7 cellular contexts compared by ENCODE assay signal in genomic region chr20:29122784-29123183, GRCh38.
DNase-seq lines count a peak whose midpoint lies in the region; ATAC-seq, FAIRE-seq and TF ChIP-seq lines count a peak whose summit lies in the region.
"Not testable (repeated sequence)": the region's sequence is repeated elsewhere in the genome, so short reads cannot be mapped to it uniquely, and the experiment has no call there.

No MANE protein-coding gene starts in this region.

- not testable (repeated sequence) for FAIRE-seq in K562 (lab: Jason Lieb, UNC)

- not testable (repeated sequence) for H4K8ac ChIP-seq in trophoblast cell (ENCODE audit: low read depth, low read length)

- H3K23ac ChIP-seq in trophoblast cell (ENCODE audit: low read length): not testable (repeated sequence)

- H3K9ac ChIP-seq in K562 (ENCODE audit: insufficient read depth in 1 of 2, low read depth in 2 of 2, low read length in 2 of 2): not testable (repeated sequence)
- peak overlapping the region; percentile 6 for H3K9ac ChIP-seq in trophoblast cell (ENCODE audit: low read length)

- not testable (repeated sequence) for H4K91ac ChIP-seq in trophoblast cell (ENCODE audit: low read depth, low read length)

- not testable (repeated sequence) for H2AK5ac ChIP-seq in trophoblast cell (ENCODE audit: low read length)

- H3K36me3 ChIP-seq in K562 (ENCODE audit: control insufficient read depth, insufficient read depth, low read length) (peaks cover 14% of the 10 kb centered on the region; the same call in 1 of the 3 replicates), gastroesophageal sphincter (peaks cover 0 to 18% of the 10 kb centered on the region in 2 donors)
- H3K36me3 ChIP-seq in lower lobe of right lung; trophoblast cell (ENCODE audit: control insufficient read depth in 1 of 2, insufficient read depth in 2 of 2, low read length in 2 of 2); thoracic aorta; aorta (ENCODE audit: control insufficient read depth in 1 of 2, insufficient read depth in 2 of 2, low read length in 1 of 2): not testable (repeated sequence)

- not testable (repeated sequence) for H2BK12ac ChIP-seq in trophoblast cell (ENCODE audit: low read length)

- not testable (repeated sequence) for H2BK5ac ChIP-seq in trophoblast cell (ENCODE audit: low read depth, low read length, poor library complexity)

- not testable (repeated sequence) for H3K4me3 ChIP-seq in K562; gastroesophageal sphincter; lower lobe of right lung; trophoblast cell (ENCODE audit: low read depth, low read length); thoracic aorta; aorta (ENCODE audit: low read length in 2 of 2)

- H3K9me1 ChIP-seq in K562 (ENCODE audit: control insufficient read depth, insufficient read depth, low read length): not testable (repeated sequence)

- not testable (repeated sequence) for H3K4me1 ChIP-seq in K562 (replicated peaks in 1 of 2; ENCODE audit: control insufficient read depth in 2 of 2, insufficient read depth in 2 of 2, low read length in 2 of 2); gastroesophageal sphincter; lower lobe of right lung; trophoblast cell (ENCODE audit: control insufficient read depth in 1 of 2, insufficient read depth in 2 of 2, low read length in 2 of 2); thoracic aorta (ENCODE audit: control insufficient read depth in 1 of 2, low read depth in 2 of 2); aorta (ENCODE audit: control insufficient read depth in 1 of 2, insufficient read depth in 2 of 2, low read length in 2 of 2)

- CTCF ChIA-PET in K562 (lab: Yijun Ruan, JAX; ENCODE audit: low intra/inter-chr PET ratio): not testable (repeated sequence)

- H3K9me3 ChIP-seq in K562 (replicated peaks; ENCODE audit: control insufficient read depth, insufficient read depth, low read depth, low read length); gastroesophageal sphincter; lower lobe of right lung; thoracic aorta; aorta (ENCODE audit: control insufficient read depth, low read length): not testable (repeated sequence)
- H3K9me3 ChIP-seq in trophoblast cell (ENCODE audit: insufficient read depth, low read depth, low read length): peaks cover 21% of the 10 kb centered on the region

- ATAC-seq in K562 (peak; percentile 51; the same call in 2 of the 3 replicates), gastroesophageal sphincter (peak; percentile 48), lower lobe of right lung (peak; percentile 60 to 76), thoracic aorta (ENCODE audit: insufficient number of reproducible peaks, low FRiP score, low read depth) (peak; percentile 70), aorta (ENCODE audit: low FRiP score) (peak; percentile 79)

- TF ChIP-seq POLR2A in K562 (conservative IDR thresholded peaks at IDR 0.05); gastroesophageal sphincter (IDR thresholded peaks at IDR 0.05): not testable (repeated sequence)

- not testable (repeated sequence) for H3K18ac ChIP-seq in trophoblast cell (ENCODE audit: low read length)

- BruUV-seq in K562 (replicated peaks; lab: Mats Ljungman, UMichigan): TSS peak; percentile 22

- peak; percentile 8 for DNase-seq in AG20443 (ENCODE audit: low spot score)
- not testable (repeated sequence) for DNase-seq in K562 (ENCODE audit: extremely low read depth in 1 of 4, low spot score in 3 of 4); lower lobe of right lung; trophoblast cell; thoracic aorta (ENCODE audit: low spot score); aorta

- 33% methylated on average over 3 of the region's 3 CpGs for WGBS in K562 (ENCODE audit: insufficient coverage, low coverage, missing lambda C conversion rate)
- whole genome bisulfite sequencing in gastroesophageal sphincter (ENCODE audit: low coverage in 1 of 2), 2 donors: 44 to 46% methylated on average over 3 of the region's 3 CpGs
- no CpG with 5 or more reads among the region's 3 CpGs for WGBS in trophoblast cell (ENCODE audit: extremely low coverage, insufficient coverage, insufficient read length)
- 37 to 41% methylated on average over 3 of the region's 3 CpGs for WGBS in aorta, 2 donors

- not testable (repeated sequence) for H3K27me3 ChIP-seq in K562 (ENCODE audit: control insufficient read depth in 2 of 2, insufficient read depth in 2 of 2, low read length in 2 of 2); gastroesophageal sphincter; lower lobe of right lung (ENCODE audit: low read depth); trophoblast cell (ENCODE audit: insufficient read depth, low read length); thoracic aorta (replicated peaks; ENCODE audit: insufficient read depth); aorta (ENCODE audit: control insufficient read depth in 1 of 2, insufficient read depth in 2 of 2, low read length in 1 of 2)

- H3K27ac ChIP-seq in K562 (ENCODE audit: extremely low read depth, low read depth, low read length); gastroesophageal sphincter; lower lobe of right lung; trophoblast cell (ENCODE audit: low read depth, low read length); thoracic aorta; aorta (ENCODE audit: low read depth in 1 of 2, low read length in 2 of 2): not testable (repeated sequence)

- H3K14ac ChIP-seq in trophoblast cell (ENCODE audit: low read length): not testable (repeated sequence)

- TF ChIP-seq RAD21 in K562 (CRISPR knock-in tag; conservative IDR thresholded peaks at IDR 0.05 in 1 of 2, IDR thresholded peaks at IDR 0.05 in 1 of 2): not testable (repeated sequence)

- POLR2A ChIA-PET in K562 (lab: Yijun Ruan, JAX): not testable (repeated sequence)

- intact Hi-C loops in K562 (cut with micrococcal nuclease); lower lobe of right lung (cut with DNase I); aorta (cut with DNase I): not testable (repeated sequence)

- not testable (repeated sequence) for H2BK120ac ChIP-seq in trophoblast cell (ENCODE audit: insufficient read depth, low read length, poor library complexity)

- H3K79me2 ChIP-seq in K562 (ENCODE audit: control insufficient read depth, insufficient read depth, low read length); trophoblast cell (ENCODE audit: control insufficient read depth, insufficient read depth, low read length, poor library complexity): not testable (repeated sequence)

- H4K12ac ChIP-seq in trophoblast cell (ENCODE audit: low read depth, low read length): not testable (repeated sequence)

- H3K4ac ChIP-seq in trophoblast cell (ENCODE audit: low read depth, low read length): not testable (repeated sequence)

- not testable (repeated sequence) for TF ChIP-seq EP300 in K562 (IDR thresholded peaks at IDR 0.05; ENCODE audit: low read length); gastroesophageal sphincter (IDR thresholded peaks at IDR 0.05)

- not testable (repeated sequence) for H4K20me1 ChIP-seq in K562 (replicated peaks; ENCODE audit: control insufficient read depth, insufficient read depth, low read length)

- H3K79me1 ChIP-seq in trophoblast cell (ENCODE audit: low read length): not testable (repeated sequence)

- TF ChIP-seq CTCF in K562 (IDR thresholded peaks at IDR 0.05 in 2 of 3, conservative IDR thresholded peaks at IDR 0.05 in 1 of 3; ENCODE audit: insufficient read depth in 2 of 3, low read depth in 1 of 3, low read length in 3 of 3); gastroesophageal sphincter (IDR thresholded peaks at IDR 0.05); lower lobe of right lung (IDR thresholded peaks at IDR 0.05); thoracic aorta (IDR thresholded peaks at IDR 0.05): not testable (repeated sequence)

- not testable (repeated sequence) for H2AFZ ChIP-seq in K562 (ENCODE audit: low read depth, low read length); trophoblast cell (ENCODE audit: insufficient read depth, low read length, poor library complexity)

- in situ Hi-C loops in K562 (cut with MboI): loop anchor here (5.0 to 25.0 kb wide), 5 partner anchors 665 to 1940 kb away; no protein-coding TSS in a partner anchor

- H3K4me2 ChIP-seq in K562 (ENCODE audit: insufficient read depth, low read length); trophoblast cell (ENCODE audit: low read length): not testable (repeated sequence)
